Comparison of ENCODE assay signal across 1 cellular context in the genomic region with DNA sequence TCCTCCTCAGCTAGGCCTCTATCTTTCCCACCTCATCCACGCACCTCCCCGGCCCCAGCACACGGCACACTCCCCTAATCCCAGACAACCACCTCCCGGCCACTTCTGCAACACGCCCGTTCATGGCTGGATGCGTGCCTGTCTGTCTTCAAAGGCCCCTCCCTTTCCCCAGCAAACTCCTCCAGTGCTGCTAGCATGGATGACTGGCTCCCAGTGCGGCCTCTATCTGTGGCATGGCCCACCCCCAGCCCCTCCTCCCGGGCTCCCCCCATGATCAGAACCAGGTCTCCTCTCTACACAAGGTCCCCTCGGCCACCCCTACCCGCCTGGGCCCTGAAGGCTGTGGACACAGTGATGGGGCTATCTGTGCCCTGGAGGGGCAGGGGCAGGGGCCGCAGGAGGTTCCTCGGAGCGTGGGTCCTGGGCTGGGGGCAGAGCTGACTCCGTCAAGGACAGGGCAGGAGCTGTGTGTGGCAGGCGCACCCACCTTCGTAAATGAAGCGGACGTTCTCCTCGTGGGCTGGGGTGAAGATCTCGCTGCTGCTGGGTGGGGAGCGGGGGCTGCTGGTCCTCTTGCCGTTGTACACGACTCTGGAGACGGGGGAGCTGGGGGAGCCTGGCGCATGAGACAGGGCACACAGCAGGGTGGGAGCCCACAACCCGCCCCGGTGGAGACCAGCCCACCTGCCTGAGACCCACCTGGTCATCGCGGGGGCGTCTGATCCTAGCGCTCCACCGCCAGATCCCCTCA.
TF ChIP-seq lines count a peak whose summit lies in the region.

No MANE protein-coding gene starts in this region.

TF ChIP-seq in K562, 482 proteins besides CTCF, POLR2A, EP300 and RAD21:
- TF ChIP-seq FOXP1 (CRISPR knock-in tag; IDR thresholded peaks at IDR 0.05) (no peak), CBX3 (IDR thresholded peaks at IDR 0.05; ENCODE audit: borderline replicate concordance in 1 of 2, low read length in 2 of 2) (no peak), RFX5 (IDR thresholded peaks at IDR 0.05; ENCODE audit: low read depth, low read length) (no peak), DIDO1 (tag; IDR thresholded peaks at IDR 0.05; ENCODE audit: low read depth) (no peak), ZNF282 (CRISPR knock-in tag; IDR thresholded peaks at IDR 0.05) (no peak), MEIS2 (IDR thresholded peaks at IDR 0.05; ENCODE audit: partially characterized antibody) (no peak), POU5F1 (IDR thresholded peaks at IDR 0.05; ENCODE audit: borderline replicate concordance, low read depth, low read length, partially characterized antibody) (no peak), NFXL1 (CRISPR knock-in tag; IDR thresholded peaks at IDR 0.05) (no peak), FIP1L1 (IDR thresholded peaks at IDR 0.05; ENCODE audit: low read depth, low read length, poor library complexity, severe bottlenecking) (no peak), TCF7L2 (IDR thresholded peaks at IDR 0.05; ENCODE audit: low read depth, low read length) (no peak), CTBP1 (IDR thresholded peaks at IDR 0.05; ENCODE audit: borderline replicate concordance) (no peak), ZNF24 (IDR thresholded peaks at IDR 0.05) (no peak)
- TF ChIP-seq, protein P1, sequence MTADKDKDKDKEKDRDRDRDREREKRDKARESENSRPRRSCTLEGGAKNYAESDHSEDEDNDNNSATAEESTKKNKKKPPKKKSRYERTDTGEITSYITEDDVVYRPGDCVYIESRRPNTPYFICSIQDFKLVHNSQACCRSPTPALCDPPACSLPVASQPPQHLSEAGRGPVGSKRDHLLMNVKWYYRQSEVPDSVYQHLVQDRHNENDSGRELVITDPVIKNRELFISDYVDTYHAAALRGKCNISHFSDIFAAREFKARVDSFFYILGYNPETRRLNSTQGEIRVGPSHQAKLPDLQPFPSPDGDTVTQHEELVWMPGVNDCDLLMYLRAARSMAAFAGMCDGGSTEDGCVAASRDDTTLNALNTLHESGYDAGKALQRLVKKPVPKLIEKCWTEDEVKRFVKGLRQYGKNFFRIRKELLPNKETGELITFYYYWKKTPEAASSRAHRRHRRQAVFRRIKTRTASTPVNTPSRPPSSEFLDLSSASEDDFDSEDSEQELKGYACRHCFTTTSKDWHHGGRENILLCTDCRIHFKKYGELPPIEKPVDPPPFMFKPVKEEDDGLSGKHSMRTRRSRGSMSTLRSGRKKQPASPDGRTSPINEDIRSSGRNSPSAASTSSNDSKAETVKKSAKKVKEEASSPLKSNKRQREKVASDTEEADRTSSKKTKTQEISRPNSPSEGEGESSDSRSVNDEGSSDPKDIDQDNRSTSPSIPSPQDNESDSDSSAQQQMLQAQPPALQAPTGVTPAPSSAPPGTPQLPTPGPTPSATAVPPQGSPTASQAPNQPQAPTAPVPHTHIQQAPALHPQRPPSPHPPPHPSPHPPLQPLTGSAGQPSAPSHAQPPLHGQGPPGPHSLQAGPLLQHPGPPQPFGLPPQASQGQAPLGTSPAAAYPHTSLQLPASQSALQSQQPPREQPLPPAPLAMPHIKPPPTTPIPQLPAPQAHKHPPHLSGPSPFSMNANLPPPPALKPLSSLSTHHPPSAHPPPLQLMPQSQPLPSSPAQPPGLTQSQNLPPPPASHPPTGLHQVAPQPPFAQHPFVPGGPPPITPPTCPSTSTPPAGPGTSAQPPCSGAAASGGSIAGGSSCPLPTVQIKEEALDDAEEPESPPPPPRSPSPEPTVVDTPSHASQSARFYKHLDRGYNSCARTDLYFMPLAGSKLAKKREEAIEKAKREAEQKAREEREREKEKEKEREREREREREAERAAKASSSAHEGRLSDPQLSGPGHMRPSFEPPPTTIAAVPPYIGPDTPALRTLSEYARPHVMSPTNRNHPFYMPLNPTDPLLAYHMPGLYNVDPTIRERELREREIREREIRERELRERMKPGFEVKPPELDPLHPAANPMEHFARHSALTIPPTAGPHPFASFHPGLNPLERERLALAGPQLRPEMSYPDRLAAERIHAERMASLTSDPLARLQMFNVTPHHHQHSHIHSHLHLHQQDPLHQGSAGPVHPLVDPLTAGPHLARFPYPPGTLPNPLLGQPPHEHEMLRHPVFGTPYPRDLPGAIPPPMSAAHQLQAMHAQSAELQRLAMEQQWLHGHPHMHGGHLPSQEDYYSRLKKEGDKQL (CRISPR knock-in tag; IDR thresholded peaks at IDR 0.05; ENCODE audit: borderline replicate concordance), result no peak
- TF ChIP-seq, protein P2, sequence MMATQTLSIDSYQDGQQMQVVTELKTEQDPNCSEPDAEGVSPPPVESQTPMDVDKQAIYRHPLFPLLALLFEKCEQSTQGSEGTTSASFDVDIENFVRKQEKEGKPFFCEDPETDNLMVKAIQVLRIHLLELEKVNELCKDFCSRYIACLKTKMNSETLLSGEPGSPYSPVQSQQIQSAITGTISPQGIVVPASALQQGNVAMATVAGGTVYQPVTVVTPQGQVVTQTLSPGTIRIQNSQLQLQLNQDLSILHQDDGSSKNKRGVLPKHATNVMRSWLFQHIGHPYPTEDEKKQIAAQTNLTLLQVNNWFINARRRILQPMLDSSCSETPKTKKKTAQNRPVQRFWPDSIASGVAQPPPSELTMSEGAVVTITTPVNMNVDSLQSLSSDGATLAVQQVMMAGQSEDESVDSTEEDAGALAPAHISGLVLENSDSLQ (IDR thresholded peaks at IDR 0.05), result peak; percentile 12; the same call in 1 of the 2 replicates
- TF ChIP-seq, protein P3, sequence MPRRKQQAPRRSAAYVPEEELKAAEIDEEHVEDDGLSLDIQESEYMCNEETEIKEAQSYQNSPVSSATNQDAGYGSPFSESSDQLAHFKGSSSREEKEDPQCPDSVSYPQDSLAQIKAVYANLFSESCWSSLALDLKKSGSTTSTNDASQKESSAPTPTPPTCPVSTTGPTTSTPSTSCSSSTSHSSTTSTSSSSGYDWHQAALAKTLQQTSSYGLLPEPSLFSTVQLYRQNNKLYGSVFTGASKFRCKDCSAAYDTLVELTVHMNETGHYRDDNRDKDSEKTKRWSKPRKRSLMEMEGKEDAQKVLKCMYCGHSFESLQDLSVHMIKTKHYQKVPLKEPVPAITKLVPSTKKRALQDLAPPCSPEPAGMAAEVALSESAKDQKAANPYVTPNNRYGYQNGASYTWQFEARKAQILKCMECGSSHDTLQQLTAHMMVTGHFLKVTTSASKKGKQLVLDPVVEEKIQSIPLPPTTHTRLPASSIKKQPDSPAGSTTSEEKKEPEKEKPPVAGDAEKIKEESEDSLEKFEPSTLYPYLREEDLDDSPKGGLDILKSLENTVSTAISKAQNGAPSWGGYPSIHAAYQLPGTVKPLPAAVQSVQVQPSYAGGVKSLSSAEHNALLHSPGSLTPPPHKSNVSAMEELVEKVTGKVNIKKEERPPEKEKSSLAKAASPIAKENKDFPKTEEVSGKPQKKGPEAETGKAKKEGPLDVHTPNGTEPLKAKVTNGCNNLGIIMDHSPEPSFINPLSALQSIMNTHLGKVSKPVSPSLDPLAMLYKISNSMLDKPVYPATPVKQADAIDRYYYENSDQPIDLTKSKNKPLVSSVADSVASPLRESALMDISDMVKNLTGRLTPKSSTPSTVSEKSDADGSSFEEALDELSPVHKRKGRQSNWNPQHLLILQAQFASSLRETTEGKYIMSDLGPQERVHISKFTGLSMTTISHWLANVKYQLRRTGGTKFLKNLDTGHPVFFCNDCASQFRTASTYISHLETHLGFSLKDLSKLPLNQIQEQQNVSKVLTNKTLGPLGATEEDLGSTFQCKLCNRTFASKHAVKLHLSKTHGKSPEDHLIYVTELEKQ (CRISPR knock-in tag; IDR thresholded peaks at IDR 0.05), result no peak
- TF ChIP-seq, protein P4, sequence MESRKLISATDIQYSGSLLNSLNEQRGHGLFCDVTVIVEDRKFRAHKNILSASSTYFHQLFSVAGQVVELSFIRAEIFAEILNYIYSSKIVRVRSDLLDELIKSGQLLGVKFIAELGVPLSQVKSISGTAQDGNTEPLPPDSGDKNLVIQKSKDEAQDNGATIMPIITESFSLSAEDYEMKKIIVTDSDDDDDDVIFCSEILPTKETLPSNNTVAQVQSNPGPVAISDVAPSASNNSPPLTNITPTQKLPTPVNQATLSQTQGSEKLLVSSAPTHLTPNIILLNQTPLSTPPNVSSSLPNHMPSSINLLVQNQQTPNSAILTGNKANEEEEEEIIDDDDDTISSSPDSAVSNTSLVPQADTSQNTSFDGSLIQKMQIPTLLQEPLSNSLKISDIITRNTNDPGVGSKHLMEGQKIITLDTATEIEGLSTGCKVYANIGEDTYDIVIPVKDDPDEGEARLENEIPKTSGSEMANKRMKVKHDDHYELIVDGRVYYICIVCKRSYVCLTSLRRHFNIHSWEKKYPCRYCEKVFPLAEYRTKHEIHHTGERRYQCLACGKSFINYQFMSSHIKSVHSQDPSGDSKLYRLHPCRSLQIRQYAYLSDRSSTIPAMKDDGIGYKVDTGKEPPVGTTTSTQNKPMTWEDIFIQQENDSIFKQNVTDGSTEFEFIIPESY (CRISPR knock-in tag; IDR thresholded peaks at IDR 0.05), result peak; percentile 49; the same call in 1 of the 2 replicates
- TF ChIP-seq, protein P5, sequence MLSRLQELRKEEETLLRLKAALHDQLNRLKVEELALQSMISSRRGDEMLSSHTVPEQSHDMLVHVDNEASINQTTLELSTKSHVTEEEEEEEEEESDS (CRISPR knock-in tag; IDR thresholded peaks at IDR 0.05), result no peak
